Comparison of ENCODE assay signal across 8 cellular contexts in genomic region chr13:52652170-52652979, GRCh38. TPM values are rescaled to one million over a fixed set of nuclear protein-coding genes. Genes with fewer than 3 reads are reported as not detected.
A peak's percentile ranks its signal among the peaks of the same experiment; 100 is the strongest.
DNase-seq lines count a peak whose midpoint lies in the region; ATAC-seq and TF ChIP-seq lines count a peak whose summit lies in the region.

Gene SUGT1, plus strand, starts transcription at chr13:52652836. Its CDS starts 85 bp downstream, at chr13:52652921.

- peak; percentile 96 for ATAC-seq in GM21723 (IDR thresholded peaks at IDR 0.05; ENCODE audit: unreplicated experiment)
- ATAC-seq in esophagus mucosa = peak; percentile 99

- H3K27ac Mint-ChIP-seq in activated T-cell treated with anti-CD3 and anti-CD28 coated beads, Interleukin-2, amount 50 U/mL, for 24 hours = no peak within 1 kb of the TSS

- H3K36me3 Mint-ChIP-seq in activated T-cell treated with anti-CD3 and anti-CD28 coated beads, Interleukin-2, amount 50 U/mL, for 24 hours (ENCODE audit: low read depth) = peaks cover 37% of the 10 kb centered on the region

- no peaks in the 10 kb centered on the region for H3K9me3 ChIP-seq in muscle layer of colon (ENCODE audit: low read length)

- peaks cover 10% of the 10 kb centered on the region for H3K36me3 ChIP-seq in muscle layer of colon (ENCODE audit: insufficient read depth, low read length)

- peak within 1 kb of the TSS; percentile 61 to 99 for H3K4me3 ChIP-seq in muscle layer of colon (ENCODE audit: low read depth in 1 of 2, low read length in 2 of 2)

- peaks cover 16% of the 10 kb centered on the region for H3K4me1 Mint-ChIP-seq in activated T-cell treated with anti-CD3 and anti-CD28 coated beads, Interleukin-2, amount 50 U/mL, for 24 hours (ENCODE audit: low read depth)

- H3K27me3 ChIP-seq in muscle layer of colon (ENCODE audit: control insufficient read depth in 1 of 2, insufficient read depth in 2 of 2, low read length in 2 of 2) = no peaks in the 10 kb centered on the region

- H3K4me3 Mint-ChIP-seq in activated T-cell treated with anti-CD3 and anti-CD28 coated beads, Interleukin-2, amount 50 U/mL, for 24 hours = no peak within 1 kb of the TSS

- H3K27me3 Mint-ChIP-seq in activated T-cell treated with anti-CD3 and anti-CD28 coated beads, Interleukin-2, amount 50 U/mL, for 24 hours = no peaks in the 10 kb centered on the region

- peak within 1 kb of the TSS; percentile 97 for H3K9ac ChIP-seq in muscle layer of colon (ENCODE audit: low read length)

- peak; percentile 94 for DNase-seq in DMS79 treated with DMSO at 0.1 percent for 48 hours (lab: John Stamatoyannopoulos, UW)
- peak; percentile 96 for DNase-seq in KG1 (lab: John Stamatoyannopoulos, UW)
- peak; percentile 97 for DNase-seq in activated T-cell treated with anti-CD3 and anti-CD28 coated beads, Interleukin-2, amount 50 U/mL, for 24 hours
- peak; percentile 92 for DNase-seq in stimulated activated CD8-positive, alpha-beta memory T cell treated with anti-CD3 and anti-CD28 coated beads, Interleukin-7, amount 100 ng/mL, for 24 hours (ENCODE audit: low read depth)

- peak within 1 kb of the TSS; percentile 95 for H3K27ac ChIP-seq in muscle layer of colon (ENCODE audit: low read depth, low read length)

- no peaks in the 10 kb centered on the region for H3K9me3 Mint-ChIP-seq in activated T-cell treated with anti-CD3 and anti-CD28 coated beads, Interleukin-2, amount 50 U/mL, for 24 hours

- H3K4me1 ChIP-seq in muscle layer of colon (ENCODE audit: insufficient read depth, low read length) = peaks cover 38% of the 10 kb centered on the region

TF ChIP-seq in PFSK-1, 5 proteins besides CTCF, POLR2A, EP300 and RAD21:
- TF ChIP-seq FOXP2 (optimal IDR thresholded peaks at IDR 0.05; ENCODE audit: borderline replicate concordance, extremely low read depth, extremely low read length, insufficient read depth) = peak; percentile 52
- peak; percentile 82; the same call in 1 of the 2 replicates for TF ChIP-seq TAF1 (IDR thresholded peaks at IDR 0.05; ENCODE audit: borderline replicate concordance, insufficient read depth, low read length)
- TF ChIP-seq REST (IDR thresholded peaks at IDR 0.05; ENCODE audit: insufficient read depth in 1 of 2, low read depth in 2 of 2, low read length in 2 of 2) = no peak
- peak; percentile 69; the same call in 1 of the 2 replicates for TF ChIP-seq POLR2AphosphoS5 (IDR thresholded peaks at IDR 0.05; ENCODE audit: low read depth, low read length)
- 0 out of 2 replicates have a peak, but pooled peaks have one; percentile 65 for TF ChIP-seq SIN3A (IDR thresholded peaks at IDR 0.05; ENCODE audit: borderline replicate concordance, insufficient read depth, low read length)
TF ChIP-seq in PFSK-1: peak in this region for 4.

RNA-seq across cellular contexts. Expression of gene SUGT1, which starts in this region (rescaled TPM):
- 31.9 TPM for polyA plus RNA-seq in PFSK-1 (2012; ENCODE audit: insufficient read length, low read depth)
- 33.0 TPM for total RNA-seq in esophagus mucosa

Comparison
In these comparisons a context has a peak if more than half of its experiments do, and no peak if none do; other contexts are left out.
1. Peak in every context shown above with its lines: DNase-seq, ATAC-seq, H3K4me3 ChIP-seq and H3K27ac ChIP-seq.